24 cellular contexts compared by ENCODE assay signal in genomic region chr12:75715323-75715644, GRCh38.
DNase-seq lines count a peak whose midpoint lies in the region; ATAC-seq, FAIRE-seq and TF ChIP-seq lines count a peak whose summit lies in the region.
"Had no signal": no experiment of that assay in that cellular context is flagged by ENCODE, and none has a peak within 500 bp of the region (broad histone marks: within the 10 kb centered on the region; RNA-seq: fewer than 3 reads in every experiment).

No MANE protein-coding gene starts in this region.

- no peaks in the 10 kb centered on the region for H3K79me1 ChIP-seq in trophoblast cell (ENCODE audit: low read length)

- no peak overlapping the region for H2AFZ ChIP-seq in trophoblast cell (ENCODE audit: insufficient read depth, low read length, poor library complexity)

- H3K27me3 ChIP-seq in Caco-2 (replicated peaks; ENCODE audit: control insufficient read depth, insufficient read depth, low read length) = no peaks in the 10 kb centered on the region
- no peaks in the 10 kb centered on the region for H3K27me3 ChIP-seq in esophagus squamous epithelium
- H3K27me3 ChIP-seq in trophoblast cell (ENCODE audit: insufficient read depth, low read length) = no peaks in the 10 kb centered on the region
- no peaks in the 10 kb centered on the region for H3K27me3 ChIP-seq in testis
- H3K27me3 ChIP-seq: SJSA1 had no signal

- no peak overlapping the region for H3K4me2 ChIP-seq in trophoblast cell (ENCODE audit: low read length)
- H3K4me2 ChIP-seq: KMS-11 had no signal

- peak overlapping the region in 3 of 4 donors; percentile 71 to 87 (median 83) for H3K27ac ChIP-seq in esophagus squamous epithelium
- no peak overlapping the region for H3K27ac ChIP-seq in trophoblast cell (ENCODE audit: low read depth, low read length)
- no peak overlapping the region for H3K27ac ChIP-seq in testis
- H3K27ac ChIP-seq: C4-2B, KMS-11, SJSA1 had no signal

- POLR2A ChIA-PET in Caco-2 (lab: Charles Lee) = no interaction called here

- no peak overlapping the region for H3K4me3 Mint-ChIP-seq in Caco-2 (ENCODE audit: unreplicated experiment)
- H3K4me3 Mint-ChIP-seq: CD8-positive, alpha-beta memory T cell; IgD-negative memory B cell had no signal

- WGBS in esophagus squamous epithelium, 2 donors = 47 to 48% methylated on average over 4 of the region's 4 CpGs
- WGBS in trophoblast cell (ENCODE audit: extremely low coverage, insufficient coverage, insufficient read length) = no CpG with 5 or more reads among the region's 4 CpGs
- 92 to 98% methylated on average over 4 of the region's 4 CpGs for WGBS in testis, 2 donors

- H3K4me1 ChIP-seq in Caco-2 (peaks cover 36% of the 10 kb centered on the region), esophagus squamous epithelium (peaks cover 12 to 98% (median 32%) of the 10 kb centered on the region in 3 donors), trophoblast cell (ENCODE audit: control insufficient read depth in 1 of 2, insufficient read depth in 2 of 2, low read length in 2 of 2) (peaks cover 0 to under 1% of the 10 kb centered on the region in 2 experiments), testis (no peaks in the 10 kb centered on the region)
- H3K4me1 ChIP-seq: SJSA1 had no signal

- H3K36me3 ChIP-seq in Caco-2 (ENCODE audit: control insufficient read depth, insufficient read depth, low read length) (no peaks in the 10 kb centered on the region), esophagus squamous epithelium (no peaks in the 10 kb centered on the region), trophoblast cell (ENCODE audit: control insufficient read depth in 1 of 2, insufficient read depth in 2 of 2, low read length in 2 of 2) (no peaks in the 10 kb centered on the region), testis (ENCODE audit: low read depth, missing control alignments) (no peaks in the 10 kb centered on the region)
- H3K36me3 ChIP-seq: SJSA1 had no signal

- no peak overlapping the region for H4K12ac ChIP-seq in trophoblast cell (ENCODE audit: low read depth, low read length)

- H4K91ac ChIP-seq in trophoblast cell (ENCODE audit: low read depth, low read length) = no peak overlapping the region

- TF ChIP-seq CTCF in Caco-2 (IDR thresholded peaks at IDR 0.05; ENCODE audit: insufficient read depth in 1 of 2, low read depth in 1 of 2, low read length in 1 of 2, severe bottlenecking in 1 of 2, unreplicated experiment in 1 of 2) (no peak), esophagus squamous epithelium (IDR thresholded peaks at IDR 0.05) (no peak), testis (IDR thresholded peaks at IDR 0.05) (no peak)

- DNase-seq in Caco-2 (no peak), esophagus squamous epithelium (lab: John Stamatoyannopoulos, UW) (no peak), trophoblast cell (no peak), testis (no peak), DMS153 treated with DMSO at 0.1 percent for 48 hours (lab: John Stamatoyannopoulos, UW; ENCODE audit: unreplicated experiment) (no peak)
- DNase-seq in activated naive CD4-positive, alpha-beta T cell treated with anti-CD3 and anti-CD28 coated beads, Interleukin-2, amount 50 U/mL, for 72 hours (ENCODE audit: low spot score in 2 of 2) = no peak
- DNase-seq: CD8-positive, alpha-beta memory T cell; DMS53; HCEC 1CT; MM.1S; NCI-H2029; NCI-H446; NCI-H524 treated with DMSO at 0.1 percent for 48 hours; NCI-H774; Right ventricle myocardium superior had no signal

- no peak for ATAC-seq in activated naive CD4-positive, alpha-beta T cell treated with anti-CD3 and anti-CD28 coated beads, Interleukin-2, amount 50 U/mL, for 72 hours
- ATAC-seq: GM12878 had no signal

- TF ChIP-seq POLR2A in esophagus squamous epithelium (IDR thresholded peaks at IDR 0.05) = no peak
- TF ChIP-seq POLR2A in testis (IDR thresholded peaks at IDR 0.05) = no peak

- no peak overlapping the region for H3K18ac ChIP-seq in trophoblast cell (ENCODE audit: low read length)

- FAIRE-seq in TTC549 (lab: Jason Lieb, UNC) = peak; percentile 39
- FAIRE-seq: D721Med, G401.6, GM12878, H1 had no signal

- H3K79me2 ChIP-seq in trophoblast cell (ENCODE audit: control insufficient read depth, insufficient read depth, low read length, poor library complexity) = no peaks in the 10 kb centered on the region

- peak overlapping the region; percentile 66 for H3K27ac Mint-ChIP-seq in Caco-2 (ENCODE audit: unreplicated experiment)
- no peak overlapping the region for H3K27ac Mint-ChIP-seq in activated naive CD4-positive, alpha-beta T cell treated with anti-CD3 and anti-CD28 coated beads, Interleukin-2, amount 50 U/mL, for 72 hours
- H3K27ac Mint-ChIP-seq: IgD-negative memory B cell had no signal

- H3K36me3 Mint-ChIP-seq in Caco-2 (ENCODE audit: insufficient read depth, unreplicated experiment) = no peaks in the 10 kb centered on the region
- peaks cover 0 to under 1% of the 10 kb centered on the region in 2 donors for H3K36me3 Mint-ChIP-seq in activated naive CD4-positive, alpha-beta T cell treated with anti-CD3 and anti-CD28 coated beads, Interleukin-2, amount 50 U/mL, for 72 hours
- H3K36me3 Mint-ChIP-seq: IgD-negative memory B cell had no signal

- H2BK5ac ChIP-seq in trophoblast cell (ENCODE audit: low read depth, low read length, poor library complexity) = no peak overlapping the region

- no peak overlapping the region for H3K4me3 ChIP-seq in Caco-2 (ENCODE audit: low read depth, low read length)
- H3K4me3 ChIP-seq in esophagus squamous epithelium = no peak overlapping the region
- no peak overlapping the region for H3K4me3 ChIP-seq in trophoblast cell (ENCODE audit: low read depth, low read length)
- no peak overlapping the region for H3K4me3 ChIP-seq in testis
- H3K4me3 ChIP-seq: GM12878, SJSA1 had no signal

- H3K27me3 Mint-ChIP-seq in Caco-2 (ENCODE audit: insufficient read depth, unreplicated experiment) = no peaks in the 10 kb centered on the region
- H3K27me3 Mint-ChIP-seq: CD8-positive, alpha-beta memory T cell had no signal

- H3K9me3 Mint-ChIP-seq in Caco-2 (ENCODE audit: unreplicated experiment) = no peaks in the 10 kb centered on the region
- no peaks in the 10 kb centered on the region for H3K9me3 Mint-ChIP-seq in activated naive CD4-positive, alpha-beta T cell treated with anti-CD3 and anti-CD28 coated beads, Interleukin-2, amount 50 U/mL, for 72 hours
- H3K9me3 Mint-ChIP-seq: CD8-positive, alpha-beta memory T cell had no signal

- no peaks in the 10 kb centered on the region for H3K9me3 ChIP-seq in Caco-2
- no peaks in the 10 kb centered on the region for H3K9me3 ChIP-seq in esophagus squamous epithelium
- H3K9me3 ChIP-seq in trophoblast cell (ENCODE audit: insufficient read depth, low read depth, low read length) = no peaks in the 10 kb centered on the region
- no peaks in the 10 kb centered on the region for H3K9me3 ChIP-seq in testis
- H3K9me3 ChIP-seq: SJSA1 had no signal

- intact Hi-C loops in Caco-2 (cut with micrococcal nuclease; ENCODE audit: unreplicated experiment) = loop anchor here (2.0 kb wide), 1 partner anchor 230 kb away; no protein-coding TSS in a partner anchor
- intact Hi-C loops in esophagus squamous epithelium (cut with DNase I) = no loop called here
- intact Hi-C loops in testis (cut with DNase I; ENCODE audit: low total_unique reads) = no loop called here

- H2AK5ac ChIP-seq in trophoblast cell (ENCODE audit: low read length) = no peak overlapping the region

- H4K8ac ChIP-seq in trophoblast cell (ENCODE audit: low read depth, low read length) = no peak overlapping the region

- no peak overlapping the region for H2BK120ac ChIP-seq in trophoblast cell (ENCODE audit: insufficient read depth, low read length, poor library complexity)

- no peak overlapping the region for H3K4ac ChIP-seq in trophoblast cell (ENCODE audit: low read depth, low read length)

- H3K4me1 Mint-ChIP-seq in Caco-2 (ENCODE audit: low read depth, unreplicated experiment) = peaks cover 34% of the 10 kb centered on the region
- H3K4me1 Mint-ChIP-seq: CD8-positive, alpha-beta memory T cell; IgD-negative memory B cell had no signal

- H3K14ac ChIP-seq in trophoblast cell (ENCODE audit: low read length) = no peak overlapping the region

- H3K9ac ChIP-seq in trophoblast cell (ENCODE audit: low read length) = no peak overlapping the region
- H3K9ac ChIP-seq: KMS-11 had no signal

- no TSS peak for BruUV-seq in Caco-2 (replicated peaks; lab: Mats Ljungman, UMichigan)

- H2BK12ac ChIP-seq in trophoblast cell (ENCODE audit: low read length) = peak overlapping the region; percentile 76

- CTCF ChIA-PET in Caco-2 (lab: Charles Lee) = no interaction called here

- no peak overlapping the region for H3K23ac ChIP-seq in trophoblast cell (ENCODE audit: low read length)

Comparison
In these comparisons a context has a peak if more than half of its experiments do, and no peak if none do; other contexts are left out.
1. H3K27ac ChIP-seq: peak in esophagus squamous epithelium (3 of 4); none in trophoblast cell (single experiment) and testis (0 of 2).